9 cellular contexts compared by ENCODE assay signal in the genomic region with DNA sequence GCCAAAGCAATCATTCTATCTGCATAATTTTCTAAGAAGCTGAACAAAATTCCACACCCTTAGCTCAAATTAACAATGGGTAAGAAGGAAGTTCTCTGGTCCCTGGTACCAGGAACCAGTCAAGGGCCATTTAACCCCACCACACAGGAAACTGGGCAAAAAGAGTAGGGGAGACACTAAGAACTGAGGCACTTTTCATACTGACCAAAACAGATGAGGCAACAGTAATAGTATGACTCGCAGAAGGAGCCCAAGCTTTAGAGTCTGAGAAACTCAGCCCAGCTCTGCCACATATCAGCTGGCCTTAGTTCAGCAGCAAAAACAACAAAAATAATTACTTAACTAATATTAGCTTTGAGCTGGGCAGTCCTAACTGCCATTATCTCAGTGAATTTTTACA.
DNase-seq lines count a peak whose midpoint lies in the region; ATAC-seq and TF ChIP-seq lines count a peak whose summit lies in the region.
"Had no signal": no experiment of that assay in that cellular context is flagged by ENCODE, and none has a peak within 500 bp of the region (broad histone marks: within the 10 kb centered on the region; RNA-seq: fewer than 3 reads in every experiment).

No MANE protein-coding gene starts in this region.

- H3K4me1 Mint-ChIP-seq in activated naive CD8-positive, alpha-beta T cell treated with anti-CD3 and anti-CD28 coated beads, Interleukin-2, amount 10 ng/mL, durations not matched to agents 7 days and 5 days, result peaks cover 72% of the 10 kb centered on the region

- H3K4me2 ChIP-seq in BLaER1, result peak overlapping the region; percentile 67

- H3K27ac Mint-ChIP-seq in activated naive CD8-positive, alpha-beta T cell treated with anti-CD3 and anti-CD28 coated beads, Interleukin-2, amount 10 ng/mL, durations not matched to agents 7 days and 5 days, result peak overlapping the region; percentile 63

- H3K36me3 ChIP-seq in BLaER1, result peaks cover 55% of the 10 kb centered on the region
- no peaks in the 10 kb centered on the region for H3K36me3 ChIP-seq in right lobe of liver
- H3K36me3 ChIP-seq in testis (ENCODE audit: low read depth, missing control alignments), result no peaks in the 10 kb centered on the region

- peak; percentile 59 for ATAC-seq in activated naive CD8-positive, alpha-beta T cell treated with anti-CD3 and anti-CD28 coated beads, Interleukin-2, amount 10 ng/mL, durations not matched to agents 7 days and 5 days (ENCODE audit: low read depth)
- ATAC-seq in right lobe of liver (no peak), GM19467 (IDR thresholded peaks at IDR 0.05; ENCODE audit: unreplicated experiment) (no peak), GM18858 (IDR thresholded peaks at IDR 0.05; ENCODE audit: unreplicated experiment) (no peak)

- peaks cover 100% of the 10 kb centered on the region for H4K20me1 ChIP-seq in BLaER1

- H3K27ac ChIP-seq in BLaER1, result 0 out of 2 replicates have a peak overlapping the region, but pooled peaks have one; percentile 37
- H3K27ac ChIP-seq in right lobe of liver, result peak overlapping the region; percentile 63 to 92 (median 88)
- no peak overlapping the region for H3K27ac ChIP-seq in testis
- H3K27ac ChIP-seq: SJSA1 had no signal

- no peak for TF ChIP-seq CTCF in right lobe of liver (IDR thresholded peaks at IDR 0.05)
- no peak for TF ChIP-seq CTCF in testis (IDR thresholded peaks at IDR 0.05)

- POLR2A ChIA-PET in activated naive CD8-positive, alpha-beta T cell treated with anti-CD3 and anti-CD28 coated beads, Interleukin-2, amount 10 ng/mL, durations not matched to agents 7 days and 5 days (lab: Charles Lee), result interaction anchor here (1.1 to 2.8 kb wide), 8 partner anchors 10 to 285 kb away, joined by 3 to 28 read pairs (median 7); partner anchors contain the start of genes CDNF, HSPA14 and MSANTD7

- in situ Hi-C loops in KBM-7 (cut with MboI; ENCODE audit: low pct_unique_long_range_greater_than_20kb, low sequenced_read_pairs), result no loop called here

- H3K4me3 Mint-ChIP-seq in activated naive CD8-positive, alpha-beta T cell treated with anti-CD3 and anti-CD28 coated beads, Interleukin-2, amount 10 ng/mL, durations not matched to agents 7 days and 5 days, result peak overlapping the region; percentile 49

- peaks cover 76% of the 10 kb centered on the region for H3K4me1 ChIP-seq in BLaER1
- H3K4me1 ChIP-seq in right lobe of liver, result peaks cover 2 to 85% (median 29%) of the 10 kb centered on the region in 4 donors
- H3K4me1 ChIP-seq in testis, result no peaks in the 10 kb centered on the region

- no peaks in the 10 kb centered on the region for H3K9me3 ChIP-seq in BLaER1
- no peaks in the 10 kb centered on the region for H3K9me3 ChIP-seq in right lobe of liver
- H3K9me3 ChIP-seq in testis, result no peaks in the 10 kb centered on the region
- H3K9me3 ChIP-seq: SJSA1 had no signal

- H3K9ac ChIP-seq in BLaER1, result peak overlapping the region; percentile 27; the same call in 1 of the 2 replicates

- intact Hi-C loops in right lobe of liver (cut with DNase I) (no loop called here), testis (cut with DNase I; ENCODE audit: low total_unique reads) (no loop called here)

- 33% methylated on average over 1 of the region's 1 CpG for WGBS in right lobe of liver (ENCODE audit: insufficient coverage, low coverage, low lambda C conversion rate, missing lambda C conversion rate)
- 83 to 100% methylated on average over 1 of the region's 1 CpG for WGBS in testis, 2 donors

- no peaks in the 10 kb centered on the region for H3K9me3 Mint-ChIP-seq in activated naive CD8-positive, alpha-beta T cell treated with anti-CD3 and anti-CD28 coated beads, Interleukin-2, amount 10 ng/mL, durations not matched to agents 7 days and 5 days

- H3K36me3 Mint-ChIP-seq in activated naive CD8-positive, alpha-beta T cell treated with anti-CD3 and anti-CD28 coated beads, Interleukin-2, amount 10 ng/mL, durations not matched to agents 7 days and 5 days, result peaks cover 32% of the 10 kb centered on the region

- H3K27me3 ChIP-seq in BLaER1 (no peaks in the 10 kb centered on the region), right lobe of liver (no peaks in the 10 kb centered on the region), testis (no peaks in the 10 kb centered on the region)
- H3K27me3 ChIP-seq: SJSA1 had no signal

- no peaks in the 10 kb centered on the region for H3K27me3 Mint-ChIP-seq in activated naive CD8-positive, alpha-beta T cell treated with anti-CD3 and anti-CD28 coated beads, Interleukin-2, amount 10 ng/mL, durations not matched to agents 7 days and 5 days

- peak; percentile 63 for DNase-seq in KBM-7
- DNase-seq in activated naive CD8-positive, alpha-beta T cell treated with anti-CD3 and anti-CD28 coated beads, Interleukin-2, amount 10 ng/mL, durations not matched to agents 7 days and 5 days, result no peak
- peak in 1 of 3 donors; percentile 31 for DNase-seq in right lobe of liver
- no peak for DNase-seq in testis
- DNase-seq in pons (ENCODE audit: low spot score), result no peak

- TF ChIP-seq POLR2A in right lobe of liver (IDR thresholded peaks at IDR 0.05) (no peak), testis (IDR thresholded peaks at IDR 0.05) (no peak)

- H3K4me3 ChIP-seq in BLaER1, result no peak overlapping the region
- no peak overlapping the region for H3K4me3 ChIP-seq in right lobe of liver
- H3K4me3 ChIP-seq in testis, result no peak overlapping the region
- H3K4me3 ChIP-seq: SJSA1 had no signal

Comparison
In these comparisons a context has a peak if more than half of its experiments do, and no peak if none do; other contexts are left out.
1. H3K27ac ChIP-seq: peak in BLaER1 (single experiment) and right lobe of liver (3 of 3); none in testis (0 of 2).